8 cellular contexts compared by ENCODE assay signal in the genomic region with DNA sequence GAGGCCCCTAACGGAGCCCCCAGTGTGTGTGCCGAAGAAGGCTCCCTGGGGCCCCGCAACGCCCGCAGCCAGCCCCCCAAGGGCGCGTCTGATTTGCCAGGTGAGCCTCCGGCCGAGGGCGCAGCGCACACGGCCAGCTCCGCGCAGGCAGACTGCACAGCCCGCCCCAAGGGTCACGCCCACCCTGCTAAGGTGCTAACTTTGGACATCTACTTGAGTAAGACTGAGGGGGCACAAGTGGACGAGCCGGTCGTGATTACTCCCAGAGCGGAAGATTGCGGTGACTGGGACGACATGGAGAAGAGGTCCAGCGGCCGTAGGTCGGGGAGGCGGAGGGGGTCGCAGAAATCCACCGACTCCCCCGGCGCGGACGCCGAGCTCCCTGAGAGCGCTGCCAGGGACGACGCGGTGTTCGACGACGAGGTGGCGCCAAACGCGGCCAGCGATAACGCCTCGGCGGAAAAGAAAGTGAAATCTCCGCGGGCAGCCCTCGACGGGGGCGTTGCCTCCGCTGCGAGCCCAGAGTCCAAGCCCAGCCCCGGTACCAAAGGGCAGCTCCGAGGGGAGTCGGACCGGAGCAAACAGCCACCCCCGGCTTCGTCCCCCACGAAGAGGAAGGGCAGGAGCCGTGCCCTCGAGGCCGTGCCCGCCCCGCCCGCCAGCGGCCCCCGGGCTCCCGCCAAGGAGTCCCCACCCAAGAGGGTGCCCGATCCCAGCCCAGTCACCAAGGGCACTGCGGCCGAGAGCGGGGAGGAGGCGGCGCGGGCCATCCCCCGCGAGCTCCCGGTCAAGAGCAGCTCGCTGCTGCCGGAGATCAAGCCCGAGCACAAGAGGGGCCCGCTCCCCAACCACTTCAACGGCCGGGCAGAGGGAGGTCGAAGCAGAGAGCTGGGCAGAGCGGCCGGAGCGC.
DNase-seq lines count a peak whose midpoint lies in the region; ATAC-seq and TF ChIP-seq lines count a peak whose summit lies in the region.

No MANE protein-coding gene starts in this region.

- DNase-seq in SKM-1 treated with dmso at 0.1 percent for 144 hours (lab: John Stamatoyannopoulos, UW; ENCODE audit: unreplicated experiment), result peak; percentile 46
- DNase-seq in SKM-1 (lab: John Stamatoyannopoulos, UW; ENCODE audit: unreplicated experiment), result no peak
- peak; percentile 76 for DNase-seq in NCI-H69 (lab: John Stamatoyannopoulos, UW)
- DNase-seq in activated T-cell treated with anti-CD3 and anti-CD28 coated beads, Interleukin-2, amount 50 U/mL, for 4 hours, result peak; percentile 75
- peak; percentile 56 for DNase-seq in fibroblast of peridontal ligament (ENCODE audit: extremely low read depth)
- peak; percentile 26 for DNase-seq in neural crest cell (ENCODE audit: low read depth, low spot score)

- H3K9me3 Mint-ChIP-seq in activated T-cell treated with anti-CD3 and anti-CD28 coated beads, Interleukin-2, amount 50 U/mL, for 4 hours, result no peaks in the 10 kb centered on the region
- H3K9me3 Mint-ChIP-seq in neural crest cell, result peaks cover 3% of the 10 kb centered on the region

- no peak overlapping the region for H3K27ac Mint-ChIP-seq in neural crest cell (ENCODE audit: unreplicated experiment)

- WGBS in thymus, result under 1% methylated on average over 90 of the region's 90 CpGs

- peaks cover 59% of the 10 kb centered on the region for H3K4me1 Mint-ChIP-seq in activated T-cell treated with anti-CD3 and anti-CD28 coated beads, Interleukin-2, amount 50 U/mL, for 4 hours (ENCODE audit: low read depth)
- peaks cover 21% of the 10 kb centered on the region for H3K4me1 Mint-ChIP-seq in neural crest cell

- H3K27me3 ChIP-seq in thymus (ENCODE audit: control insufficient read depth, insufficient read depth), result no peaks in the 10 kb centered on the region

- peak overlapping the region; percentile 91 for H3K27ac ChIP-seq in thymus (ENCODE audit: low read depth)

- peaks cover 21% of the 10 kb centered on the region for H3K4me1 ChIP-seq in thymus (ENCODE audit: control insufficient read depth, insufficient read depth, low read length)

- TF ChIP-seq CTCF in neural crest cell (conservative IDR thresholded peaks at IDR 0.05), result no peak

- peak overlapping the region; percentile 84 for H3K4me3 ChIP-seq in thymus (ENCODE audit: low read length)

- no peaks in the 10 kb centered on the region for H3K27me3 Mint-ChIP-seq in activated T-cell treated with anti-CD3 and anti-CD28 coated beads, Interleukin-2, amount 50 U/mL, for 4 hours (ENCODE audit: low read depth)
- peaks cover 92% of the 10 kb centered on the region for H3K27me3 Mint-ChIP-seq in neural crest cell (ENCODE audit: low read depth)

- peak overlapping the region; percentile 85 for H3K4me3 Mint-ChIP-seq in activated T-cell treated with anti-CD3 and anti-CD28 coated beads, Interleukin-2, amount 50 U/mL, for 4 hours
- H3K4me3 Mint-ChIP-seq in neural crest cell, result peak overlapping the region; percentile 44

- peaks cover 2% of the 10 kb centered on the region for H3K36me3 ChIP-seq in thymus (ENCODE audit: control insufficient read depth, insufficient read depth)

- H3K36me3 Mint-ChIP-seq in activated T-cell treated with anti-CD3 and anti-CD28 coated beads, Interleukin-2, amount 50 U/mL, for 4 hours (ENCODE audit: insufficient read depth), result peaks cover 1% of the 10 kb centered on the region
- H3K36me3 Mint-ChIP-seq in neural crest cell (ENCODE audit: low read depth), result no peaks in the 10 kb centered on the region

- no peaks in the 10 kb centered on the region for H3K9me3 ChIP-seq in thymus (ENCODE audit: control insufficient read depth)

- ATAC-seq in HG02970 (IDR thresholded peaks at IDR 0.05; ENCODE audit: low FRiP score, unreplicated experiment), result peak; percentile 49
- peak; percentile 59 to 61 for ATAC-seq in activated T-cell treated with anti-CD3 and anti-CD28 coated beads, Interleukin-2, amount 50 U/mL, for 4 hours
